Comparison of ENCODE assay signal across 10 cellular contexts in genomic region chr16:31441956-31442355, GRCh38. TPM values are rescaled to one million over a fixed set of nuclear protein-coding genes. Genes with fewer than 3 reads are reported as not detected.
DNase-seq lines count a peak whose midpoint lies in the region; ATAC-seq and TF ChIP-seq lines count a peak whose summit lies in the region.
"Had no signal": no experiment of that assay in that cellular context is flagged by ENCODE, and none has a peak within 500 bp of the region (broad histone marks: within the 10 kb centered on the region; RNA-seq: fewer than 3 reads in every experiment).

No MANE protein-coding gene starts in this region.

- intact Hi-C loops in dorsolateral prefrontal cortex (cut with DNase I), result loop anchor here in 1 of 2 donors (2.0 to 10.0 kb wide), 4 partner anchors 260 to 457 kb away; partner anchors contain the start of genes FUS, HSD3B7 and VKORC1

- no peak for ATAC-seq in GM19023 (IDR thresholded peaks at IDR 0.05; ENCODE audit: unreplicated experiment)

- H3K4ac ChIP-seq in mesendoderm (ENCODE audit: low read depth, low read length), result no peak overlapping the region

- no peak overlapping the region for H3K23ac ChIP-seq in mesendoderm (ENCODE audit: low read length)

- H3K27me3 ChIP-seq in AG04450 (ENCODE audit: control insufficient read depth, insufficient read depth, low read length) (no peaks in the 10 kb centered on the region), dorsolateral prefrontal cortex (no peaks in the 10 kb centered on the region), neural progenitor cell (no peaks in the 10 kb centered on the region), mesendoderm (ENCODE audit: insufficient read depth, low read length, poor library complexity) (no peaks in the 10 kb centered on the region)

- WGBS in mesendoderm (ENCODE audit: extremely low coverage, insufficient coverage, low lambda C conversion rate), result no CpG with 5 or more reads among the region's 34 CpGs

- H3K27ac ChIP-seq in AG04450 (ENCODE audit: low read depth, low read length), result no peak overlapping the region
- peak overlapping the region in 25 of 59 donors; percentile 14 to 95 (median 82) for H3K27ac ChIP-seq in dorsolateral prefrontal cortex
- H3K27ac ChIP-seq in neural progenitor cell, result no peak overlapping the region
- no peak overlapping the region for H3K27ac ChIP-seq in mesendoderm (ENCODE audit: low read depth, low read length)

- DNase-seq in AG04450 (ENCODE audit: low read depth, low spot score) (no peak), dorsolateral prefrontal cortex (peak in 2 of 10 donors; percentile 43 to 44), neural progenitor cell (ENCODE audit: low spot score) (no peak), EL (no peak), NCI-H1048 (lab: John Stamatoyannopoulos, UW) (no peak), mesendoderm (no peak)

- no peaks in the 10 kb centered on the region for H3K4me1 ChIP-seq in neural progenitor cell
- no peaks in the 10 kb centered on the region for H3K4me1 ChIP-seq in mesendoderm (ENCODE audit: control insufficient read depth, low read depth, low read length)

- H3F3A ChIP-seq in neural progenitor cell (ENCODE audit: low read depth), result peaks cover 6% of the 10 kb centered on the region

- H3K36me3 Mint-ChIP-seq in IgD-negative memory B cell, result no peaks in the 10 kb centered on the region
- H3K36me3 Mint-ChIP-seq in neural progenitor cell, result no peaks in the 10 kb centered on the region

- peaks cover 4% of the 10 kb centered on the region for H3K27me3 Mint-ChIP-seq in IgD-negative memory B cell
- peaks cover 7% of the 10 kb centered on the region for H3K27me3 Mint-ChIP-seq in neural progenitor cell (ENCODE audit: insufficient read depth, low read depth)

- H3K4me1 Mint-ChIP-seq in IgD-negative memory B cell (peaks cover 15 to 22% (median 19%) of the 10 kb centered on the region in 3 donors), neural progenitor cell (peaks cover 3% of the 10 kb centered on the region)

- CTCF ChIA-PET in AG04450 (lab: Charles Lee), result interaction anchor here (0.6 to 4.2 kb wide), 10 partner anchors 10 to 458 kb away, joined by 3 to 33 read pairs (median 4); partner anchors contain the start of genes ARMC5 and HSD3B7

- no peak overlapping the region for H2AK5ac ChIP-seq in mesendoderm (ENCODE audit: low read length)

- no peak overlapping the region for H2AFZ ChIP-seq in neural progenitor cell (replicated peaks)

- H4K5ac ChIP-seq in mesendoderm (ENCODE audit: low read length), result no peak overlapping the region

- TF ChIP-seq CTCF in AG04450 (IDR thresholded peaks at IDR 0.05; ENCODE audit: low read depth, low read length), result no peak
- TF ChIP-seq CTCF in dorsolateral prefrontal cortex (IDR thresholded peaks at IDR 0.05 in 54 of 56, conservative IDR thresholded peaks at IDR 0.05 in 2 of 56; ENCODE audit: low read depth in 1 of 56, partially characterized antibody in 56 of 56), result no peak
- no peak for TF ChIP-seq CTCF in neural progenitor cell (IDR thresholded peaks at IDR 0.05)

- H2BK5ac ChIP-seq in mesendoderm (ENCODE audit: low read length), result no peak overlapping the region

- no peaks in the 10 kb centered on the region for H3K79me1 ChIP-seq in mesendoderm (ENCODE audit: low read length)

- peak overlapping the region; percentile 59 to 86 (median 75) for H3K4me3 Mint-ChIP-seq in IgD-negative memory B cell
- H3K4me3 Mint-ChIP-seq in neural progenitor cell, result peak overlapping the region; percentile 83

- H3K4me2 ChIP-seq in neural progenitor cell (peak overlapping the region; percentile 73), mesendoderm (ENCODE audit: low read length) (no peak overlapping the region)

- no peak overlapping the region for H2BK15ac ChIP-seq in mesendoderm (replicated peaks; ENCODE audit: low read depth)

- H3K4me3 ChIP-seq in AG04450 (ENCODE audit: low read depth, low read length) (peak overlapping the region; percentile 77), dorsolateral prefrontal cortex (peak overlapping the region; percentile 64 to 93 (median 76)), neural progenitor cell (peak overlapping the region; percentile 63), mesendoderm (ENCODE audit: low read length) (no peak overlapping the region)

- no peak overlapping the region for H3K27ac Mint-ChIP-seq in IgD-negative memory B cell
- peak overlapping the region; percentile 91 for H3K27ac Mint-ChIP-seq in neural progenitor cell

- no peak overlapping the region for H3K9ac ChIP-seq in neural progenitor cell
- H3K9ac ChIP-seq in mesendoderm (ENCODE audit: low read length), result no peak overlapping the region

- no peak overlapping the region for H4K8ac ChIP-seq in mesendoderm (ENCODE audit: low read depth, low read length)

- H3K36me3 ChIP-seq in neural progenitor cell (no peaks in the 10 kb centered on the region), mesendoderm (ENCODE audit: control insufficient read depth, insufficient read depth, low read length) (no peaks in the 10 kb centered on the region)

- peaks cover 3% of the 10 kb centered on the region; the same call in 1 of the 2 replicates for H3K9me3 ChIP-seq in AG04450 (ENCODE audit: control insufficient read depth, insufficient read depth, low read length)
- no peaks in the 10 kb centered on the region for H3K9me3 ChIP-seq in neural progenitor cell (ENCODE audit: low read depth)

- H3K9me3 Mint-ChIP-seq in IgD-negative memory B cell (no peaks in the 10 kb centered on the region), neural progenitor cell (no peaks in the 10 kb centered on the region)

- H2BK120ac ChIP-seq in mesendoderm (ENCODE audit: low read depth, low read length), result no peak overlapping the region

- H3K79me2 ChIP-seq in neural progenitor cell (ENCODE audit: low read depth), result no peaks in the 10 kb centered on the region
- H3K79me2 ChIP-seq in mesendoderm (ENCODE audit: control insufficient read depth, insufficient read depth, low read length), result no peaks in the 10 kb centered on the region

- no peaks in the 10 kb centered on the region for H4K20me1 ChIP-seq in neural progenitor cell (ENCODE audit: low read depth)

- no peak overlapping the region for H3K18ac ChIP-seq in mesendoderm (ENCODE audit: low read length)

- no peak overlapping the region for H3K56ac ChIP-seq in mesendoderm (ENCODE audit: low read length)

- POLR2A ChIA-PET in AG04450 (lab: Yijun Ruan, JAX), result interaction anchor here (0.6 to 1.3 kb wide), 11 partner anchors 9 to 488 kb away, joined by 3 to 14 read pairs (median 3); partner anchors contain the start of genes FUS and PYCARD

RNA-seq across cellular contexts. Expression of gene ZNF843, which starts 0.6 kb away (rescaled TPM):
- polyA plus RNA-seq in AG04450 (2011; rRNA removed), result 0.63 and 0.67 TPM in 2 replicates
- polyA minus RNA-seq in AG04450 (2011; rRNA and poly(A)+ RNA removed), result 0.70 and 1.3 TPM in 2 replicates
- polyA plus RNA-seq in IgD-negative memory B cell, result not detected
- total RNA-seq in dorsolateral prefrontal cortex, result 1 to 10 TPM; 1.2 to 5.3 (median 2.9) TPM
- total RNA-seq in neural progenitor cell (ENCODE audit: low replicate concordance), result 0.19 and 0.53 TPM in 2 replicates
- polyA plus RNA-seq in mesendoderm (2013, experiment 1 of 2), result 0.06 TPM
- polyA plus RNA-seq in mesendoderm (2013, experiment 2 of 2), result 0.06 TPM
- total RNA-seq: Daoy had no signal

RNA-seq across cellular contexts. Expression of gene COX6A2, which starts 13.8 kb away (rescaled TPM):
- polyA plus RNA-seq in AG04450 (2011; rRNA removed) (not detected in 2 replicates), IgD-negative memory B cell (not detected)
- not detected in 2 replicates for polyA minus RNA-seq in AG04450 (2011; rRNA and poly(A)+ RNA removed)
- total RNA-seq in dorsolateral prefrontal cortex (1 to 10 TPM in 10 of 120 experiments, not detected in 110; 1.2 to 2.2 (median 1.5) TPM), neural progenitor cell (ENCODE audit: low replicate concordance) (not detected in 2 replicates)
- polyA plus RNA-seq in mesendoderm (2013, experiment 1 of 2), result 0.41 TPM
- polyA plus RNA-seq in mesendoderm (2013, experiment 2 of 2), result 0.34 TPM
- total RNA-seq: Daoy, fibroblast of lung had no signal
- polyA plus RNA-seq: fibroblast of lung had no signal

RNA-seq across cellular contexts. Expression of gene ARMC5, which starts 17.3 kb away (rescaled TPM):
- polyA plus RNA-seq in AG04450 (2011; rRNA removed) (2.9 and 4.2 TPM in 2 replicates), IgD-negative memory B cell (9.5 TPM)
- polyA minus RNA-seq in AG04450 (2011; rRNA and poly(A)+ RNA removed), result 3.4 and 3.9 TPM in 2 replicates
- total RNA-seq in dorsolateral prefrontal cortex (10 to 100 TPM; 10.4 to 21.8 (median 15.2) TPM), neural progenitor cell (ENCODE audit: low replicate concordance) (5.4 and 7.6 TPM in 2 replicates)
- 6.4 TPM for polyA plus RNA-seq in mesendoderm (2013, experiment 1 of 2)
- polyA plus RNA-seq in mesendoderm (2013, experiment 2 of 2), result 6.8 TPM

RNA-seq across cellular contexts. Expression of gene TGFB1I1, which starts 30.0 kb away (rescaled TPM):
- polyA plus RNA-seq in AG04450 (2011; rRNA removed) (42.4 and 63.4 TPM in 2 replicates), IgD-negative memory B cell (0.59 TPM)
- polyA minus RNA-seq in AG04450 (2011; rRNA and poly(A)+ RNA removed), result 65.9 and 76.4 TPM in 2 replicates
- total RNA-seq in dorsolateral prefrontal cortex (10 to 100 TPM in 12 of 120 experiments, 1 to 10 TPM in 108; 1.7 to 19.5 (median 4.9) TPM), neural progenitor cell (ENCODE audit: low replicate concordance) (0.09 TPM in 1 of 2 replicates, not detected in the other)
- polyA plus RNA-seq in mesendoderm (2013, experiment 1 of 2), result 4.1 TPM
- polyA plus RNA-seq in mesendoderm (2013, experiment 2 of 2), result 4.7 TPM

RNA-seq across cellular contexts. Expression of gene SLC5A2, which starts 41.0 kb away (rescaled TPM):
- polyA plus RNA-seq in AG04450 (2011; rRNA removed) (not detected in 2 replicates), IgD-negative memory B cell (0.94 TPM)
- polyA minus RNA-seq in AG04450 (2011; rRNA and poly(A)+ RNA removed), result 0.18 TPM in 1 of 2 replicates, not detected in the other
- total RNA-seq in dorsolateral prefrontal cortex (1 to 10 TPM in 5 of 120 experiments, under 1 TPM in 48, not detected in 67; 0.17 to 1.8 (median 0.48) TPM), neural progenitor cell (ENCODE audit: low replicate concordance) (not detected in 2 replicates)
- 0.01 TPM for polyA plus RNA-seq in mesendoderm (2013, experiment 1 of 2)
- polyA plus RNA-seq in mesendoderm (2013, experiment 2 of 2), result not detected
- total RNA-seq: Daoy, fibroblast of lung had no signal
- polyA plus RNA-seq: fibroblast of lung had no signal
